In the genomic region with DNA sequence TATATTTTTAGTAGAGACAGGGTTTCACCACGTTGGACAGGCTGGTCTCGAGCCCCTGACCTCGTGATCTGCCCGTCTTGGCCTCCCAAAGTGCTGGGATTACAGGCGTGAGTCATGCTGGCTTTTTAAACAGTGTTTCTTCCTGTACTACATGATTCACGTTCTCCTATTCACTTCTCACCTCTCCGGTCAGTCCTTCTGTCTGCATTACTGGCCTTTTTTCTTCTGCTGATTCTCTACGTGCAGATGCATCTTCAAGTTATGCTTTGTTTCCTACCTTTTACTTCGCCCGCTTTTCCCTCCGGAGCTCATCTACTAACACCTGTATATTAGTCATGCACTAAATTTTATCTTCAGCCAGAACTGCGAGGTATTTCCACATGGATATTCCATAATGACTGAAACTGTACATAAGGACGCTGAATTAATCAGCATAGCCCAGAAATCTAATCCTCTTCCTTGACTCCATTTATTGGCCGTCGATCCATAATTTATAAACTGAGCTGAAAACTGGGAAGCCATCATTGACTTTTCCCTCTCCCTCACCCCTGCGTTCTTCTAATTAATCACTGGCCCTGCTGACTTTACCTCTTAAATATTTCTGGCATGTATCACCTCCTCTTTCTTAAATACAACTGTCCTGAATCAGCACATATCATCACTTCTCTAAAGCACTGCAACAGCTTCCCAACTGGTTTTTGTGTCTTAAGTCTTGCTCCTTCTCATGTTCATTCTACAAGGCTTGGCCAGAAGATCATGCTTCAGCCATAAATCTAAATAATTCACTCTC, we compare ENCODE assay signal across 16 cellular contexts.
DNase-seq lines count a peak whose midpoint lies in the region; ATAC-seq lines count a peak whose summit lies in the region.
"Had no signal": no experiment of that assay in that cellular context is flagged by ENCODE, and none has a peak within 500 bp of the region (broad histone marks: within the 10 kb centered on the region; RNA-seq: fewer than 3 reads in every experiment).

No MANE protein-coding gene starts in this region.

- H2BK5ac ChIP-seq in trophoblast cell (ENCODE audit: low read depth, low read length, poor library complexity): no peak overlapping the region

- H3K9ac ChIP-seq in GM23248: peak overlapping the region; percentile 23; the same call in 1 of the 2 replicates
- H3K9ac ChIP-seq in trophoblast cell (ENCODE audit: low read length): no peak overlapping the region
- H3K9ac ChIP-seq: BLaER1 treated with 17β-estradiol and CSF1 and Interleukin-3, amounts not matched to agents 10 nM and 100 nM; parathyroid adenoma had no signal

- no peak overlapping the region for H3K18ac ChIP-seq in trophoblast cell (ENCODE audit: low read length)

- no peak overlapping the region for H3K4ac ChIP-seq in trophoblast cell (ENCODE audit: low read depth, low read length)

- peaks cover 19% of the 10 kb centered on the region for H3F3A ChIP-seq in GM23248 (ENCODE audit: insufficient read depth)

- peak overlapping the region; percentile 12 for H2AFZ ChIP-seq in GM23248
- H2AFZ ChIP-seq in trophoblast cell (ENCODE audit: insufficient read depth, low read length, poor library complexity): no peak overlapping the region
- H2AFZ ChIP-seq: parathyroid adenoma had no signal

- H3K36me3 ChIP-seq in GM23248 (ENCODE audit: low read depth): no peaks in the 10 kb centered on the region
- no peaks in the 10 kb centered on the region for H3K36me3 ChIP-seq in trophoblast cell (ENCODE audit: control insufficient read depth in 1 of 2, insufficient read depth in 2 of 2, low read length in 2 of 2)
- H3K36me3 ChIP-seq: BLaER1 treated with 17β-estradiol and CSF1 and Interleukin-3, amounts not matched to agents 10 nM and 100 nM had no signal

- H3K4me2 ChIP-seq in GM23248 (ENCODE audit: unreplicated experiment) (peak overlapping the region; percentile 47), trophoblast cell (ENCODE audit: low read length) (no peak overlapping the region)
- H3K4me2 ChIP-seq: BLaER1 treated with 17β-estradiol and CSF1 and Interleukin-3, amounts not matched to agents 10 nM and 100 nM had no signal

- no peak overlapping the region for H3K14ac ChIP-seq in trophoblast cell (ENCODE audit: low read length)

- H3K27me3 ChIP-seq in GM23248 (replicated peaks; ENCODE audit: insufficient read depth) (no peaks in the 10 kb centered on the region), trophoblast cell (ENCODE audit: insufficient read depth, low read length) (no peaks in the 10 kb centered on the region)
- H3K27me3 ChIP-seq: BLaER1 treated with 17β-estradiol and CSF1 and Interleukin-3, amounts not matched to agents 10 nM and 100 nM had no signal

- ATAC-seq in esophagus mucosa (peak; percentile 92), GM18517 (IDR thresholded peaks at IDR 0.05; ENCODE audit: unreplicated experiment) (no peak), sciatic nerve (no peak)
- ATAC-seq: stimulated activated effector memory CD8-positive, alpha-beta T cell treated with anti-CD3 and anti-CD28 coated beads, Interleukin-12 subunit alpha, Interleukin-12 subunit beta, amount 100 ng/mL, for 72 hours had no signal

- H4K20me1 ChIP-seq in GM23248 (ENCODE audit: insufficient read depth): no peaks in the 10 kb centered on the region
- H4K20me1 ChIP-seq: BLaER1 treated with 17β-estradiol and CSF1 and Interleukin-3, amounts not matched to agents 10 nM and 100 nM had no signal

- H2BK120ac ChIP-seq in trophoblast cell (ENCODE audit: insufficient read depth, low read length, poor library complexity): no peak overlapping the region

- in situ Hi-C loops in GM23248 (cut with MboI): no loop called here

- H3K9me2 ChIP-seq in GM23248 (ENCODE audit: insufficient read depth): no peaks in the 10 kb centered on the region

- H4K8ac ChIP-seq in trophoblast cell (ENCODE audit: low read depth, low read length): no peak overlapping the region

- no peaks in the 10 kb centered on the region for H3K79me1 ChIP-seq in trophoblast cell (ENCODE audit: low read length)

- intact Hi-C loops in sciatic nerve (cut with DNase I): no loop called here

- H3K9me3 ChIP-seq in GM23248 (ENCODE audit: low read depth) (peaks cover 3% of the 10 kb centered on the region), trophoblast cell (ENCODE audit: insufficient read depth, low read depth, low read length) (no peaks in the 10 kb centered on the region)

- no peaks in the 10 kb centered on the region for H3K79me2 ChIP-seq in GM23248 (ENCODE audit: insufficient read depth)
- H3K79me2 ChIP-seq in trophoblast cell (ENCODE audit: control insufficient read depth, insufficient read depth, low read length, poor library complexity): no peaks in the 10 kb centered on the region
- H3K79me2 ChIP-seq: parathyroid adenoma had no signal

- no peak overlapping the region for H4K12ac ChIP-seq in trophoblast cell (ENCODE audit: low read depth, low read length)

- no peak overlapping the region for H2BK12ac ChIP-seq in trophoblast cell (ENCODE audit: low read length)

- DNase-seq in GM23248 (peak; percentile 87), RPMI7951 (ENCODE audit: low read depth) (peak; percentile 48), trophoblast cell (peak; percentile 1 to 7), sciatic nerve (ENCODE audit: low spot score) (no peak), NCI-H1092 treated with DMSO at 0.1 percent for 48 hours (lab: John Stamatoyannopoulos, UW) (no peak), NCI-H187 treated with DMSO at 0.1 percent for 48 hours (lab: John Stamatoyannopoulos, UW) (no peak)
- DNase-seq: activated T-cell treated with anti-CD3 and anti-CD28 coated beads for 4 hours; anterior cingulate cortex; NCI-H1694; NCI-H748 treated with DMSO at 0.1 percent for 48 hours; stimulated activated CD4-positive, alpha-beta T cell treated with anti-CD3 and anti-CD28 coated beads, Interleukin-1b, Interleukin-23, amount 100 ng/mL, for 48 hours had no signal

- no peak overlapping the region for H2AK5ac ChIP-seq in trophoblast cell (ENCODE audit: low read length)

- H3K27ac ChIP-seq in GM23248 (peak overlapping the region; percentile 67), trophoblast cell (ENCODE audit: low read depth, low read length) (no peak overlapping the region)
- H3K27ac ChIP-seq: BLaER1 treated with 17β-estradiol and CSF1 and Interleukin-3, amounts not matched to agents 10 nM and 100 nM; parathyroid adenoma had no signal

- H4K91ac ChIP-seq in trophoblast cell (ENCODE audit: low read depth, low read length): no peak overlapping the region

- 24 to 29% methylated on average over 16 of the region's 16 CpGs for WGBS in GM23248 (ENCODE audit: low coverage in 1 of 2, low lambda C conversion rate in 2 of 2, missing lambda C conversion rate in 2 of 2), 2 experiments
- no CpG with 5 or more reads among the region's 16 CpGs for WGBS in trophoblast cell (ENCODE audit: extremely low coverage, insufficient coverage, insufficient read length)

- no peak overlapping the region for H3K23ac ChIP-seq in trophoblast cell (ENCODE audit: low read length)

- peaks cover 18% of the 10 kb centered on the region for H3K4me1 ChIP-seq in GM23248 (ENCODE audit: insufficient read depth)
- H3K4me1 ChIP-seq in trophoblast cell (ENCODE audit: control insufficient read depth in 1 of 2, insufficient read depth in 2 of 2, low read length in 2 of 2): no peaks in the 10 kb centered on the region
- H3K4me1 ChIP-seq: BLaER1 treated with 17β-estradiol and CSF1 and Interleukin-3, amounts not matched to agents 10 nM and 100 nM; parathyroid adenoma had no signal

- peak overlapping the region; percentile 25 for H3K4me3 ChIP-seq in GM23248
- no peak overlapping the region for H3K4me3 ChIP-seq in trophoblast cell (ENCODE audit: low read depth, low read length)
- H3K4me3 ChIP-seq: BLaER1 treated with 17β-estradiol and CSF1 and Interleukin-3, amounts not matched to agents 10 nM and 100 nM had no signal

Comparison
In these comparisons a context has a peak if more than half of its experiments do, and no peak if none do; other contexts are left out.
1. DNase-seq: peak in GM23248 (single experiment), RPMI7951 (single experiment) and trophoblast cell (2 of 2); none in sciatic nerve (single experiment), NCI-H1092 treated with DMSO at 0.1 percent for 48 hours (single experiment) and NCI-H187 treated with DMSO at 0.1 percent for 48 hours (single experiment).